In genomic region chr6:53959717-53960116, GRCh38 we compare ENCODE assay signal across 10 cellular contexts.
"Had no signal": no experiment of that assay in that cellular context is flagged by ENCODE, and none has a peak within 500 bp of the region (broad histone marks: within the 10 kb centered on the region; RNA-seq: fewer than 3 reads in every experiment).

No MANE protein-coding gene starts in this region.

- DNase-seq: left ventricle myocardium superior; nephron progenitor cell; stimulated activated CD4-positive, alpha-beta T cell treated with anti-CD3 and anti-CD28 coated beads, Interleukin-12 subunit alpha, Interleukin-12 subunit beta, amount 100 ng/mL, for 4 hours; stimulated activated naive CD4-positive, alpha-beta T cell; substantia nigra had no signal

- H3K36me3 ChIP-seq: breast epithelium, prostate gland had no signal

- H3K4me1 ChIP-seq: breast epithelium, prostate gland had no signal

- ATAC-seq: activated CD4-positive, CD25-positive, alpha-beta regulatory T cell treated with anti-CD3 and anti-CD28 coated beads, Interleukin-2, amount 50 U/mL, for 24 hours; left ventricle myocardium superior; sciatic nerve had no signal

- H3K27me3 ChIP-seq: breast epithelium, foreskin keratinocyte had no signal

- H3K9me3 ChIP-seq: breast epithelium, prostate gland had no signal

- H3K27ac ChIP-seq: breast epithelium, foreskin keratinocyte, prostate gland had no signal

- H3K4me3 ChIP-seq: breast epithelium, prostate gland had no signal
